ENCODE assay signal across 11 cellular contexts in genomic region chr12:75953312-75953906, GRCh38.
A peak's percentile ranks its signal among the peaks of the same experiment; 100 is the strongest.
DNase-seq lines count a peak whose midpoint lies in the region; ATAC-seq and TF ChIP-seq lines count a peak whose summit lies in the region.
"Had no signal": no experiment of that assay in that cellular context is flagged by ENCODE, and none has a peak within 500 bp of the region (broad histone marks: within the 10 kb centered on the region; RNA-seq: fewer than 3 reads in every experiment).

No MANE protein-coding gene starts in this region.

- WGBS in GM23248 (ENCODE audit: low coverage in 1 of 2, low lambda C conversion rate in 2 of 2, missing lambda C conversion rate in 2 of 2), 2 experiments = 17 to 26% methylated on average over 5 of the region's 5 CpGs

- DNase-seq in GM23248 (peak; percentile 63), SK-N-MC (ENCODE audit: low read depth, low spot score) (no peak), fibroblast of gingiva (ENCODE audit: low read depth) (peak; percentile 93), retinal pigment epithelial cell (ENCODE audit: low read depth) (peak; percentile 79), NCI-H1105 treated with DMSO at 0.1 percent for 48 hours (lab: John Stamatoyannopoulos, UW) (no peak)
- no peak for DNase-seq in stimulated activated CD8-positive, alpha-beta memory T cell treated with anti-CD3 and anti-CD28 coated beads, Interleukin-4, amount 100 ng/mL, for 48 hours
- DNase-seq in stimulated activated naive CD4-positive, alpha-beta T cell treated with Interleukin-2 at 50 U/mL for 16 hours (lab: John Stamatoyannopoulos, UW) = no peak
- DNase-seq: activated CD4-positive, alpha-beta T cell treated with anti-CD3 and anti-CD28 coated beads for 1 hour; NCI-H524; right lobe of liver had no signal

- peaks cover 33% of the 10 kb centered on the region for H3K4me1 ChIP-seq in GM23248 (ENCODE audit: insufficient read depth)

- peaks cover 32% of the 10 kb centered on the region for H3F3A ChIP-seq in GM23248 (ENCODE audit: insufficient read depth)

- H3K4me2 ChIP-seq in GM23248 (ENCODE audit: unreplicated experiment) = peak overlapping the region; percentile 45

- no peak for ATAC-seq in HG03439 (IDR thresholded peaks at IDR 0.05; ENCODE audit: unreplicated experiment)

- H3K4me3 ChIP-seq in GM23248 (0 out of 2 replicates have a peak overlapping the region, but pooled peaks have one; percentile 0), SK-N-MC (no peak overlapping the region; the same call in 1 of the 2 replicates), retinal pigment epithelial cell (ENCODE audit: low read length) (no peak overlapping the region)
- H3K4me3 ChIP-seq: right lobe of liver had no signal

- H2AFZ ChIP-seq in GM23248 = peak overlapping the region; percentile 36

- H3K9me2 ChIP-seq in GM23248 (ENCODE audit: insufficient read depth) = no peaks in the 10 kb centered on the region

- in situ Hi-C loops in GM23248 (cut with MboI) = no loop called here

- H3K9me3 ChIP-seq in GM23248 (ENCODE audit: low read depth) = no peaks in the 10 kb centered on the region
- H3K9me3 ChIP-seq in SK-N-MC (ENCODE audit: low read depth, low read length) = no peaks in the 10 kb centered on the region
- H3K9me3 ChIP-seq: right lobe of liver had no signal

- peak overlapping the region; percentile 89 for H3K27ac ChIP-seq in GM23248
- 0 out of 2 replicates have a peak overlapping the region, but pooled peaks have one; percentile 49 for H3K27ac ChIP-seq in SK-N-MC
- H3K27ac ChIP-seq: right lobe of liver had no signal

- H3K9ac ChIP-seq in GM23248 (peak overlapping the region; percentile 62), SK-N-MC (ENCODE audit: insufficient read length) (peak overlapping the region; percentile 38)

- no peaks in the 10 kb centered on the region for H3K27me3 ChIP-seq in GM23248 (replicated peaks; ENCODE audit: insufficient read depth)
- H3K27me3 ChIP-seq: right lobe of liver had no signal

- H3K36me3 ChIP-seq in GM23248 (ENCODE audit: low read depth) (no peaks in the 10 kb centered on the region), SK-N-MC (ENCODE audit: insufficient read depth, low read length) (no peaks in the 10 kb centered on the region)
- H3K36me3 ChIP-seq: right lobe of liver had no signal

- no peaks in the 10 kb centered on the region for H3K79me2 ChIP-seq in GM23248 (ENCODE audit: insufficient read depth)

- H4K20me1 ChIP-seq in GM23248 (ENCODE audit: insufficient read depth) = no peaks in the 10 kb centered on the region

- TF ChIP-seq CTCF in retinal pigment epithelial cell (conservative IDR thresholded peaks at IDR 0.05; ENCODE audit: low read depth, low read length) = no peak

Comparison
In these comparisons a context has a peak if more than half of its experiments do, and no peak if none do; other contexts are left out.
1. DNase-seq: peak in GM23248 (single experiment), fibroblast of gingiva (single experiment) and retinal pigment epithelial cell (single experiment); none in SK-N-MC (single experiment), stimulated activated CD8-positive, alpha-beta memory T cell treated with anti-CD3 and anti-CD28 coated beads, Interleukin-4, amount 100 ng/mL, for 48 hours (single experiment), NCI-H1105 treated with DMSO at 0.1 percent for 48 hours (single experiment) and stimulated activated naive CD4-positive, alpha-beta T cell treated with Interleukin-2 at 50 U/mL for 16 hours (single experiment).